In the genomic region with DNA sequence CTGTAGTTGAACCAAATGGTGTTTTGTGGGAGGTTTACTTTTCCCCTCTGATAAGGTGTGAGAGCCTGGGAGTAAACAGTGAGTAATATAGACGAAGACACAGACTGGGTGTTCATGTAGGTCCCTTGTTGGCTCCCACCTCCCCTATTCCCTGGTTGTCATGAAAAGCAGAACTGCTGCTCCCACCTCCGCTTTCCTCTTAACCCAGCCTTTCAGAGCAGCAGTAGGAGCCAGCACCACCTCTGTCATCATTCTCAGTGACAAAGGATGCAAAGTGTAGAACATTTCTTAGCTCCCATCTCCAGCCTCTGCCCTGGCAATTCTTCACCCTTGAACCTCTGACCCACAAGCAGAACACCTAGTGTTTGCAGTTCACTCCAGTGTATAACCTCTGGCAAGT, we compare ENCODE assay signal across 17 cellular contexts. TPM values are rescaled to one million over a fixed set of nuclear protein-coding genes. Genes with fewer than 3 reads are reported as not detected.
DNase-seq lines count a peak whose midpoint lies in the region; ATAC-seq, FAIRE-seq and TF ChIP-seq lines count a peak whose summit lies in the region.
"Had no signal": no experiment of that assay in that cellular context is flagged by ENCODE, and none has a peak within 500 bp of the region (broad histone marks: within the 10 kb centered on the region; RNA-seq: fewer than 3 reads in every experiment).

No MANE protein-coding gene starts in this region.

- CTCF ChIA-PET in CD4-positive, alpha-beta memory T cell (lab: Charles Lee; ENCODE audit: partially characterized antibody), result interaction anchor here (0.6 to 4.5 kb wide), 4 partner anchors 20 to 43 kb away, joined by 3 to 26 read pairs (median 4); a partner anchor contains a TSS

- peaks cover 50 to 73% (median 58%) of the 10 kb centered on the region in 4 donors for H3K4me1 Mint-ChIP-seq in CD4-positive, alpha-beta memory T cell
- H3K4me1 Mint-ChIP-seq in central memory CD8-positive, alpha-beta T cell, result peaks cover 55% of the 10 kb centered on the region
- peaks cover 42% of the 10 kb centered on the region for H3K4me1 Mint-ChIP-seq in stimulated activated memory B cell treated with anti-CD40 and anti-IgM and Interleukin-4, amounts not matched to agents 10 μg/mL and 1 μg/mL and 100 μg/mL, for 72 hours

- ATAC-seq in central memory CD8-positive, alpha-beta T cell (replicated peaks; ENCODE audit: extremely low read depth, poor library complexity, severe bottlenecking), result no peak
- ATAC-seq in stimulated activated memory B cell treated with anti-CD40 and anti-IgM and Interleukin-4, amounts not matched to agents 10 μg/mL and 1 μg/mL and 100 μg/mL, for 72 hours, result no peak
- ATAC-seq in GM18519 (IDR thresholded peaks at IDR 0.05; ENCODE audit: low FRiP score, unreplicated experiment) (no peak), SK-N-SH treated with all-trans-retinoic acid at 6 μM for 48 hours (no peak)

- no peak overlapping the region for H3K4me3 Mint-ChIP-seq in CD4-positive, alpha-beta memory T cell
- H3K4me3 Mint-ChIP-seq in central memory CD8-positive, alpha-beta T cell, result no peak overlapping the region
- no peak overlapping the region for H3K4me3 Mint-ChIP-seq in stimulated activated memory B cell treated with anti-CD40 and anti-IgM and Interleukin-4, amounts not matched to agents 10 μg/mL and 1 μg/mL and 100 μg/mL, for 72 hours
- H3K4me3 Mint-ChIP-seq: CD14-positive monocyte had no signal

- H3K9me3 Mint-ChIP-seq in CD4-positive, alpha-beta memory T cell, result no peaks in the 10 kb centered on the region
- H3K9me3 Mint-ChIP-seq in central memory CD8-positive, alpha-beta T cell, result no peaks in the 10 kb centered on the region
- H3K9me3 Mint-ChIP-seq in stimulated activated memory B cell treated with anti-CD40 and anti-IgM and Interleukin-4, amounts not matched to agents 10 μg/mL and 1 μg/mL and 100 μg/mL, for 72 hours, result no peaks in the 10 kb centered on the region

- no peaks in the 10 kb centered on the region for H3K9me3 ChIP-seq in CD4-positive, alpha-beta memory T cell (ENCODE audit: control insufficient read depth in 1 of 2, low read length in 2 of 2)
- H3K9me3 ChIP-seq: SJCRH30 had no signal

- H3K27me3 ChIP-seq in CD4-positive, alpha-beta memory T cell (ENCODE audit: insufficient read depth, low read length), result no peaks in the 10 kb centered on the region
- H3K27me3 ChIP-seq: SJCRH30 had no signal

- POLR2A ChIA-PET in CD4-positive, alpha-beta memory T cell (lab: Charles Lee; ENCODE audit: partially characterized antibody), result interaction anchor here (0.8 to 1.5 kb wide), 4 partner anchors 9 to 39 kb away, joined by 3 to 7 read pairs (median 6); a partner anchor contains a TSS

- no peak overlapping the region for H3K4me3 ChIP-seq in CD4-positive, alpha-beta memory T cell (ENCODE audit: low read length in 2 of 2)
- H3K4me3 ChIP-seq: GM23248, SJCRH30 had no signal

- H3K4me1 ChIP-seq in CD4-positive, alpha-beta memory T cell (ENCODE audit: insufficient read depth, low read length), result peaks cover 50% of the 10 kb centered on the region

- intact Hi-C loops in CD4-positive, alpha-beta memory T cell (cut with micrococcal nuclease), result loop anchor here (2.0 kb wide), 1 partner anchor 15 kb away; no protein-coding TSS in a partner anchor

- H3K27me3 Mint-ChIP-seq in CD4-positive, alpha-beta memory T cell, result no peaks in the 10 kb centered on the region
- no peaks in the 10 kb centered on the region for H3K27me3 Mint-ChIP-seq in central memory CD8-positive, alpha-beta T cell
- H3K27me3 Mint-ChIP-seq in stimulated activated memory B cell treated with anti-CD40 and anti-IgM and Interleukin-4, amounts not matched to agents 10 μg/mL and 1 μg/mL and 100 μg/mL, for 72 hours, result no peaks in the 10 kb centered on the region

- H3K36me3 ChIP-seq in CD4-positive, alpha-beta memory T cell (ENCODE audit: insufficient read depth, low read length), result peaks cover 18% of the 10 kb centered on the region
- H3K36me3 ChIP-seq: SJCRH30 had no signal

- peak; percentile 5 for FAIRE-seq in GM18507 (lab: Jason Lieb, UNC)

- H3K27ac ChIP-seq in CD4-positive, alpha-beta memory T cell (ENCODE audit: low read depth, low read length), result no peak overlapping the region
- H3K27ac ChIP-seq: GM23248, KMS-11, SJCRH30 had no signal

- H3K27ac Mint-ChIP-seq in CD4-positive, alpha-beta memory T cell, result peak overlapping the region in 4 of 7 donors; percentile 68 to 85 (median 74)
- H3K27ac Mint-ChIP-seq in central memory CD8-positive, alpha-beta T cell (ENCODE audit: low read depth), result peak overlapping the region; percentile 54
- H3K27ac Mint-ChIP-seq in stimulated activated memory B cell treated with anti-CD40 and anti-IgM and Interleukin-4, amounts not matched to agents 10 μg/mL and 1 μg/mL and 100 μg/mL, for 72 hours, result peak overlapping the region; percentile 19
- H3K27ac Mint-ChIP-seq: CD14-positive monocyte had no signal

- H3K36me3 Mint-ChIP-seq in CD4-positive, alpha-beta memory T cell, result peaks cover 40 to 52% of the 10 kb centered on the region in 2 donors
- H3K36me3 Mint-ChIP-seq in central memory CD8-positive, alpha-beta T cell (ENCODE audit: insufficient read depth), result peaks cover 9% of the 10 kb centered on the region
- H3K36me3 Mint-ChIP-seq in stimulated activated memory B cell treated with anti-CD40 and anti-IgM and Interleukin-4, amounts not matched to agents 10 μg/mL and 1 μg/mL and 100 μg/mL, for 72 hours, result peaks cover 36% of the 10 kb centered on the region

- DNase-seq in CD4-positive, alpha-beta memory T cell, result no peak
- no peak for DNase-seq in GM18507 (ENCODE audit: extremely low spot score, insufficient read length, low read depth)
- DNase-seq in central memory CD8-positive, alpha-beta T cell (ENCODE audit: low spot score in 2 of 2), result no peak
- DNase-seq in stimulated activated CD4-positive, alpha-beta T cell treated with anti-CD3 and anti-CD28 coated beads, Interleukin-2, amount 100 ng/mL, for 24 hours, result no peak
- DNase-seq: ACHN, AML-193, EL, GM23248, NCI-H146, NCI-H2081, NCI-H774, SJCRH30 had no signal

TF ChIP-seq in SK-N-SH treated with all-trans-retinoic acid at 6 μM for 48 hours, 23 proteins besides CTCF, POLR2A, EP300 and RAD21:
- TF ChIP-seq, protein P1, sequence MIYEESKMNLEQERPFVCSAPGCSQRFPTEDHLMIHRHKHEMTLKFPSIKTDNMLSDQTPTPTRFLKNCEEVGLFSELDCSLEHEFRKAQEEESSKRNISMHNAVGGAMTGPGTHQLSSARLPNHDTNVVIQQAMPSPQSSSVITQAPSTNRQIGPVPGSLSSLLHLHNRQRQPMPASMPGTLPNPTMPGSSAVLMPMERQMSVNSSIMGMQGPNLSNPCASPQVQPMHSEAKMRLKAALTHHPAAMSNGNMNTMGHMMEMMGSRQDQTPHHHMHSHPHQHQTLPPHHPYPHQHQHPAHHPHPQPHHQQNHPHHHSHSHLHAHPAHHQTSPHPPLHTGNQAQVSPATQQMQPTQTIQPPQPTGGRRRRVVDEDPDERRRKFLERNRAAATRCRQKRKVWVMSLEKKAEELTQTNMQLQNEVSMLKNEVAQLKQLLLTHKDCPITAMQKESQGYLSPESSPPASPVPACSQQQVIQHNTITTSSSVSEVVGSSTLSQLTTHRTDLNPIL (CRISPR knock-in tag; IDR thresholded peaks at IDR 0.05; ENCODE audit: low read depth), result no peak
- no peak for TF ChIP-seq ZNF70 (CRISPR knock-in tag; IDR thresholded peaks at IDR 0.05)
- TF ChIP-seq GLIS3 (CRISPR knock-in tag; IDR thresholded peaks at IDR 0.05), result no peak
- TF ChIP-seq CSDC2 (CRISPR knock-in tag; IDR thresholded peaks at IDR 0.05), result no peak
- TF ChIP-seq ZFP30 (CRISPR knock-in tag; IDR thresholded peaks at IDR 0.05), result no peak

RNA-seq across cellular contexts. Expression of a gene that starts 29.2 kb away (rescaled TPM):
- total RNA-seq in CD4-positive, alpha-beta memory T cell, result 10 to 100 TPM; 73.6 to 75.1 TPM
- polyA plus RNA-seq in CD4-positive, alpha-beta memory T cell, result 10 to 100 TPM; 16.9 to 53.5 TPM

Comparison
In these comparisons a context has a peak if more than half of its experiments do, and no peak if none do; other contexts are left out.
1. H3K27ac Mint-ChIP-seq: peak in every context shown above with its lines; median percentile 74 in CD4-positive, alpha-beta memory T cell; 54 in central memory CD8-positive, alpha-beta T cell; 19 in stimulated activated memory B cell treated with anti-CD40 and anti-IgM and Interleukin-4, amounts not matched to agents 10 μg/mL and 1 μg/mL and 100 μg/mL, for 72 hours.